In genomic region chr5:148713735-148714508, GRCh38 we compare ENCODE assay signal across 16 cellular contexts. TPM values are rescaled to one million over a fixed set of nuclear protein-coding genes. Genes with fewer than 3 reads are reported as not detected.
DNase-seq lines count a peak whose midpoint lies in the region; ATAC-seq and TF ChIP-seq lines count a peak whose summit lies in the region.
"Had no signal": no experiment of that assay in that cellular context is flagged by ENCODE, and none has a peak within 500 bp of the region (broad histone marks: within the 10 kb centered on the region; RNA-seq: fewer than 3 reads in every experiment).

No MANE protein-coding gene starts in this region.

- no peak for TF ChIP-seq RAD21 in SK-N-SH (IDR thresholded peaks at IDR 0.05; ENCODE audit: low read length)

- no peaks in the 10 kb centered on the region for H3F3A ChIP-seq in SK-N-SH (replicated peaks; ENCODE audit: insufficient read depth)

- no peaks in the 10 kb centered on the region for H3K36me3 ChIP-seq in SK-N-SH (replicated peaks in 1 of 2; ENCODE audit: control insufficient read depth in 1 of 2, insufficient read depth in 2 of 2, low read length in 1 of 2)
- H3K36me3 ChIP-seq: BLaER1 had no signal

- TF ChIP-seq EP300 in SK-N-SH (IDR thresholded peaks at IDR 0.05; ENCODE audit: borderline replicate concordance in 1 of 2, low read depth in 1 of 2, low read length in 1 of 2): no peak

- peaks cover 7% of the 10 kb centered on the region for H3K27me3 Mint-ChIP-seq in activated T-helper 2 cell treated with anti-CD3 and anti-CD28 coated beads, Interferon-gamma antibody, Interleukin-2, Interleukin-4, amounts not matched to agents 10 μg/mL and 5 μg/mL and 100 μg/mL, durations not matched to agents 14 hours and 24 hours and 36 hours (ENCODE audit: low read depth)
- H3K27me3 Mint-ChIP-seq in stimulated activated naive CD8-positive, alpha-beta T cell treated with anti-CD3 and anti-CD28 coated beads, Interleukin-15, Interleukin-2, amounts not matched to agents 100 ng/mL and 50 ng/mL, for 24 hours: peaks cover 49% of the 10 kb centered on the region
- H3K27me3 Mint-ChIP-seq in activated CD4-positive, alpha-beta memory T cell treated with anti-CD3 and anti-CD28 coated beads, Interleukin-2, amount 10 ng/mL, durations not matched to agents 7 days and 5 days: peaks cover under 1% of the 10 kb centered on the region

- no peak overlapping the region for H3K4me3 ChIP-seq in SK-N-SH (ENCODE audit: low read depth in 2 of 2, low read length in 1 of 2)
- H3K4me3 ChIP-seq: BLaER1 had no signal

- H2AFZ ChIP-seq in SK-N-SH (ENCODE audit: low read depth): no peak overlapping the region

- DNase-seq in SK-N-SH: no peak
- DNase-seq in activated naive CD4-positive, alpha-beta T cell treated with anti-CD3 and anti-CD28 coated beads, Interleukin-2, amount 50 U/mL, for 72 hours (ENCODE audit: low spot score in 2 of 2): no peak
- no peak for DNase-seq in activated naive CD4-positive, alpha-beta T cell treated with Interleukin-2 at 50 U/mL for 16 hours
- no peak for DNase-seq in activated T-helper 2 cell treated with anti-CD3 and anti-CD28 coated beads, Interferon-gamma antibody, Interleukin-2, Interleukin-4, amounts not matched to agents 10 μg/mL and 5 μg/mL and 100 μg/mL, durations not matched to agents 14 hours and 24 hours and 36 hours (ENCODE audit: low spot score)
- no peak for DNase-seq in activated CD4-positive, alpha-beta memory T cell treated with anti-CD3 and anti-CD28 coated beads, Interleukin-2, amount 10 ng/mL, durations not matched to agents 7 days and 5 days
- DNase-seq: AML-193; CD4-positive, CD25-positive, alpha-beta regulatory T cell; DMS53; GF-D8; GOT3; H9 had no signal

- peaks cover 6 to 7% of the 10 kb centered on the region in 2 donors for H3K36me3 Mint-ChIP-seq in activated naive CD4-positive, alpha-beta T cell treated with anti-CD3 and anti-CD28 coated beads, Interleukin-2, amount 50 U/mL, for 72 hours
- peaks cover 4% of the 10 kb centered on the region for H3K36me3 Mint-ChIP-seq in activated T-helper 2 cell treated with anti-CD3 and anti-CD28 coated beads, Interferon-gamma antibody, Interleukin-2, Interleukin-4, amounts not matched to agents 10 μg/mL and 5 μg/mL and 100 μg/mL, durations not matched to agents 14 hours and 24 hours and 36 hours (ENCODE audit: low read depth)
- H3K36me3 Mint-ChIP-seq in stimulated activated naive CD8-positive, alpha-beta T cell treated with anti-CD3 and anti-CD28 coated beads, Interleukin-15, Interleukin-2, amounts not matched to agents 100 ng/mL and 50 ng/mL, for 24 hours (ENCODE audit: low read depth): no peaks in the 10 kb centered on the region
- no peaks in the 10 kb centered on the region for H3K36me3 Mint-ChIP-seq in activated CD4-positive, alpha-beta memory T cell treated with anti-CD3 and anti-CD28 coated beads, Interleukin-2, amount 10 ng/mL, durations not matched to agents 7 days and 5 days (ENCODE audit: low read depth)
- H3K36me3 Mint-ChIP-seq: CD4-positive, CD25-positive, alpha-beta regulatory T cell had no signal

- H3K79me2 ChIP-seq in SK-N-SH (ENCODE audit: insufficient read depth): no peaks in the 10 kb centered on the region

- no peak overlapping the region for H3K27ac ChIP-seq in SK-N-SH (ENCODE audit: low read depth in 2 of 2, low read length in 1 of 2)
- H3K27ac ChIP-seq: 22Rv1, BLaER1 had no signal

- CTCF ChIA-PET in SK-N-SH (lab: Yijun Ruan, JAX): interaction anchor here (0.6 to 3.6 kb wide), 7 partner anchors 11 to 270 kb away, joined by 3 to 20 read pairs (median 3); no protein-coding TSS in a partner anchor
- CTCF ChIA-PET in activated CD4-positive, alpha-beta memory T cell treated with anti-CD3 and anti-CD28 coated beads, Interleukin-2, amount 10 ng/mL, durations not matched to agents 7 days and 5 days (lab: Charles Lee): interaction anchor here (1.8 to 2.3 kb wide), 2 partner anchors 17 to 28 kb away, joined by 5 to 10 read pairs; no protein-coding TSS in a partner anchor

- H3K9me3 ChIP-seq in SK-N-SH: no peaks in the 10 kb centered on the region
- H3K9me3 ChIP-seq: BLaER1 had no signal

- H3K9ac ChIP-seq in SK-N-SH: no peak overlapping the region
- H3K9ac ChIP-seq: BLaER1 had no signal

- POLR2A ChIA-PET in SK-N-SH (lab: Yijun Ruan, JAX): no interaction called here
- POLR2A ChIA-PET in activated CD4-positive, alpha-beta memory T cell treated with anti-CD3 and anti-CD28 coated beads, Interleukin-2, amount 10 ng/mL, durations not matched to agents 7 days and 5 days (lab: Charles Lee): no interaction called here

- intact Hi-C loops in activated T-helper 2 cell treated with anti-CD3 and anti-CD28 coated beads, Interferon-gamma antibody, Interleukin-2, Interleukin-4, amounts not matched to agents 10 μg/mL and 5 μg/mL and 100 μg/mL, durations not matched to agents 14 hours and 24 hours and 36 hours (cut with micrococcal nuclease): no loop called here

- no peak overlapping the region for H3K4me3 Mint-ChIP-seq in activated T-helper 2 cell treated with anti-CD3 and anti-CD28 coated beads, Interferon-gamma antibody, Interleukin-2, Interleukin-4, amounts not matched to agents 10 μg/mL and 5 μg/mL and 100 μg/mL, durations not matched to agents 14 hours and 24 hours and 36 hours (ENCODE audit: low read depth)
- H3K4me3 Mint-ChIP-seq in stimulated activated naive CD8-positive, alpha-beta T cell treated with anti-CD3 and anti-CD28 coated beads, Interleukin-15, Interleukin-2, amounts not matched to agents 100 ng/mL and 50 ng/mL, for 24 hours: no peak overlapping the region
- no peak overlapping the region for H3K4me3 Mint-ChIP-seq in activated CD4-positive, alpha-beta memory T cell treated with anti-CD3 and anti-CD28 coated beads, Interleukin-2, amount 10 ng/mL, durations not matched to agents 7 days and 5 days
- H3K4me3 Mint-ChIP-seq: CD4-positive, CD25-positive, alpha-beta regulatory T cell; H9 had no signal

- peaks cover 23% of the 10 kb centered on the region for H3K4me1 Mint-ChIP-seq in activated T-helper 2 cell treated with anti-CD3 and anti-CD28 coated beads, Interferon-gamma antibody, Interleukin-2, Interleukin-4, amounts not matched to agents 10 μg/mL and 5 μg/mL and 100 μg/mL, durations not matched to agents 14 hours and 24 hours and 36 hours (ENCODE audit: low read depth)
- peaks cover 33% of the 10 kb centered on the region for H3K4me1 Mint-ChIP-seq in stimulated activated naive CD8-positive, alpha-beta T cell treated with anti-CD3 and anti-CD28 coated beads, Interleukin-15, Interleukin-2, amounts not matched to agents 100 ng/mL and 50 ng/mL, for 24 hours (ENCODE audit: low read depth)
- peaks cover 13% of the 10 kb centered on the region for H3K4me1 Mint-ChIP-seq in activated CD4-positive, alpha-beta memory T cell treated with anti-CD3 and anti-CD28 coated beads, Interleukin-2, amount 10 ng/mL, durations not matched to agents 7 days and 5 days
- H3K4me1 Mint-ChIP-seq: CD4-positive, CD25-positive, alpha-beta regulatory T cell; H9 had no signal

- no peaks in the 10 kb centered on the region for H3K27me3 ChIP-seq in SK-N-SH (ENCODE audit: insufficient read depth)
- H3K27me3 ChIP-seq: BLaER1 had no signal

- H4K20me1 ChIP-seq in SK-N-SH (ENCODE audit: insufficient read depth): no peaks in the 10 kb centered on the region
- H4K20me1 ChIP-seq: BLaER1 had no signal

- no peaks in the 10 kb centered on the region for H3K4me1 ChIP-seq in SK-N-SH (ENCODE audit: control insufficient read depth in 1 of 2, insufficient read depth in 2 of 2, low read depth in 1 of 2, low read length in 1 of 2)
- H3K4me1 ChIP-seq: BLaER1 had no signal

- no peak overlapping the region for H3K4me2 ChIP-seq in SK-N-SH
- H3K4me2 ChIP-seq: BLaER1 had no signal

- no peak for TF ChIP-seq CTCF in SK-N-SH (IDR thresholded peaks at IDR 0.05)

- no peak for ATAC-seq in SK-N-SH treated with all-trans-retinoic acid at 6 μM for 48 hours
- ATAC-seq in activated naive CD4-positive, alpha-beta T cell treated with anti-CD3 and anti-CD28 coated beads, Interleukin-2, amount 50 U/mL, for 72 hours: peak; percentile 16 to 63

- H3K27ac Mint-ChIP-seq in activated naive CD4-positive, alpha-beta T cell treated with anti-CD3 and anti-CD28 coated beads, Interleukin-2, amount 50 U/mL, for 72 hours: no peak overlapping the region
- peak overlapping the region; percentile 24 for H3K27ac Mint-ChIP-seq in activated T-helper 2 cell treated with anti-CD3 and anti-CD28 coated beads, Interferon-gamma antibody, Interleukin-2, Interleukin-4, amounts not matched to agents 10 μg/mL and 5 μg/mL and 100 μg/mL, durations not matched to agents 14 hours and 24 hours and 36 hours
- peak overlapping the region; percentile 15 for H3K27ac Mint-ChIP-seq in stimulated activated naive CD8-positive, alpha-beta T cell treated with anti-CD3 and anti-CD28 coated beads, Interleukin-15, Interleukin-2, amounts not matched to agents 100 ng/mL and 50 ng/mL, for 24 hours
- no peak overlapping the region for H3K27ac Mint-ChIP-seq in activated CD4-positive, alpha-beta memory T cell treated with anti-CD3 and anti-CD28 coated beads, Interleukin-2, amount 10 ng/mL, durations not matched to agents 7 days and 5 days
- H3K27ac Mint-ChIP-seq: CD4-positive, CD25-positive, alpha-beta regulatory T cell; H9 had no signal

- H3K9me2 ChIP-seq in SK-N-SH: no peaks in the 10 kb centered on the region

- peaks cover 0 to 12% of the 10 kb centered on the region in 2 donors for H3K9me3 Mint-ChIP-seq in activated naive CD4-positive, alpha-beta T cell treated with anti-CD3 and anti-CD28 coated beads, Interleukin-2, amount 50 U/mL, for 72 hours
- peaks cover 5% of the 10 kb centered on the region for H3K9me3 Mint-ChIP-seq in activated T-helper 2 cell treated with anti-CD3 and anti-CD28 coated beads, Interferon-gamma antibody, Interleukin-2, Interleukin-4, amounts not matched to agents 10 μg/mL and 5 μg/mL and 100 μg/mL, durations not matched to agents 14 hours and 24 hours and 36 hours
- H3K9me3 Mint-ChIP-seq in stimulated activated naive CD8-positive, alpha-beta T cell treated with anti-CD3 and anti-CD28 coated beads, Interleukin-15, Interleukin-2, amounts not matched to agents 100 ng/mL and 50 ng/mL, for 24 hours: peaks cover 13% of the 10 kb centered on the region
- no peaks in the 10 kb centered on the region for H3K9me3 Mint-ChIP-seq in activated CD4-positive, alpha-beta memory T cell treated with anti-CD3 and anti-CD28 coated beads, Interleukin-2, amount 10 ng/mL, durations not matched to agents 7 days and 5 days
- H3K9me3 Mint-ChIP-seq: H9 had no signal

TF ChIP-seq in SK-N-SH, 30 proteins besides CTCF, POLR2A, EP300 and RAD21 (continues in another document):
- TF ChIP-seq EZH2phosphoT487 (IDR thresholded peaks at IDR 0.05; ENCODE audit: borderline replicate concordance, low read depth): no peak

RNA-seq across cellular contexts. Expression of gene HTR4, which starts 59.6 kb away (rescaled TPM):
- not detected in 2 replicates for polyA plus RNA-seq in SK-N-SH (2012; rRNA removed)
- polyA plus RNA-seq in SK-N-SH (2012; cell fraction: cytosol; rRNA removed): not detected in 2 replicates
- polyA plus RNA-seq in SK-N-SH (2012; cell fraction: nucleus; rRNA removed): not detected in 2 replicates
- not detected for total RNA-seq in activated naive CD4-positive, alpha-beta T cell treated with anti-CD3 and anti-CD28 coated beads, Interleukin-2, amount 50 U/mL, for 72 hours
- not detected in 2 replicates for total RNA-seq in activated T-helper 2 cell treated with anti-CD3 and anti-CD28 coated beads, Interferon-gamma antibody, Interleukin-2, Interleukin-4, amounts not matched to agents 10 μg/mL and 5 μg/mL and 100 μg/mL, durations not matched to agents 14 hours and 24 hours and 36 hours
- not detected for total RNA-seq in activated CD4-positive, alpha-beta memory T cell treated with anti-CD3 and anti-CD28 coated beads, Interleukin-2, amount 10 ng/mL, durations not matched to agents 7 days and 5 days
- total RNA-seq: A673; CD4-positive, CD25-positive, alpha-beta regulatory T cell; H9 had no signal
- polyA plus RNA-seq: CD4-positive, CD25-positive, alpha-beta regulatory T cell had no signal

Comparison
In these comparisons a context has a peak if more than half of its experiments do, and no peak if none do; other contexts are left out.
1. H3K27ac Mint-ChIP-seq: peak in activated T-helper 2 cell treated with anti-CD3 and anti-CD28 coated beads, Interferon-gamma antibody, Interleukin-2, Interleukin-4, amounts not matched to agents 10 μg/mL and 5 μg/mL and 100 μg/mL, durations not matched to agents 14 hours and 24 hours and 36 hours (single experiment) and stimulated activated naive CD8-positive, alpha-beta T cell treated with anti-CD3 and anti-CD28 coated beads, Interleukin-15, Interleukin-2, amounts not matched to agents 100 ng/mL and 50 ng/mL, for 24 hours (single experiment); none in activated naive CD4-positive, alpha-beta T cell treated with anti-CD3 and anti-CD28 coated beads, Interleukin-2, amount 50 U/mL, for 72 hours (0 of 2) and activated CD4-positive, alpha-beta memory T cell treated with anti-CD3 and anti-CD28 coated beads, Interleukin-2, amount 10 ng/mL, durations not matched to agents 7 days and 5 days (single experiment).